ENCODE assay signal across 27 cellular contexts in genomic region chr4:140268441-140268840, GRCh38.
DNase-seq lines count a peak whose midpoint lies in the region; ATAC-seq, FAIRE-seq and TF ChIP-seq lines count a peak whose summit lies in the region.
"Had no signal": no experiment of that assay in that cellular context is flagged by ENCODE, and none has a peak within 500 bp of the region (broad histone marks: within the 10 kb centered on the region; RNA-seq: fewer than 3 reads in every experiment).

No MANE protein-coding gene starts in this region.

- no peak overlapping the region for H3K27ac ChIP-seq in A549
- H3K27ac ChIP-seq in PC-9 = peak overlapping the region; percentile 99
- H3K27ac ChIP-seq in neuronal stem cell (replicated peaks; ENCODE audit: low read length) = no peak overlapping the region
- H3K27ac ChIP-seq: BLaER1, HL-60, RWPE1 had no signal

- no peak overlapping the region for H3K18ac ChIP-seq in neuronal stem cell (ENCODE audit: low read length)

- no peak overlapping the region for H4K91ac ChIP-seq in neuronal stem cell (ENCODE audit: low read depth, low read length, poor library complexity)

- no peak overlapping the region for H3K4me3 ChIP-seq in A549
- peak overlapping the region; percentile 55; the same call in 1 of the 2 replicates for H3K4me3 ChIP-seq in PC-9
- no peak overlapping the region for H3K4me3 ChIP-seq in fibroblast of villous mesenchyme (ENCODE audit: low read depth, low read length)
- no peak overlapping the region for H3K4me3 ChIP-seq in neuronal stem cell (ENCODE audit: low read length in 2 of 2)
- H3K4me3 ChIP-seq: BLaER1 had no signal

- H2BK120ac ChIP-seq in neuronal stem cell (ENCODE audit: low read depth, low read length) = no peak overlapping the region

- no peak overlapping the region for H4K8ac ChIP-seq in neuronal stem cell (ENCODE audit: low read depth, low read length)

- CTCF ChIA-PET in A549 (lab: Yijun Ruan, JAX) (interaction anchor here (1.3 kb wide), 1 partner anchor 62 kb away, joined by 4 read pairs; no protein-coding TSS in a partner anchor), PC-9 (lab: Charles Lee) (interaction anchor here (0.8 to 1.2 kb wide), 2 partner anchors 40 to 611 kb away, joined by 3 read pairs; no protein-coding TSS in a partner anchor)

- H4K20me1 ChIP-seq in PC-9 (ENCODE audit: insufficient read depth) = no peaks in the 10 kb centered on the region
- H4K20me1 ChIP-seq: BLaER1 had no signal

- POLR2A ChIA-PET in A549 (lab: Yijun Ruan, JAX) = no interaction called here
- POLR2A ChIA-PET in PC-9 (lab: Charles Lee; ENCODE audit: unreplicated experiment) = interaction anchor here (0.6 kb wide), 1 partner anchor 173 kb away, joined by 4 read pairs; no protein-coding TSS in a partner anchor

- no peak for TF ChIP-seq POLR2A in A549 (IDR thresholded peaks at IDR 0.05; ENCODE audit: low read length)

- H3K14ac ChIP-seq in neuronal stem cell (ENCODE audit: low read length) = no peak overlapping the region

- ATAC-seq in A549 (no peak), GM18868 (IDR thresholded peaks at IDR 0.05; ENCODE audit: unreplicated experiment) (no peak), GM21381 (IDR thresholded peaks at IDR 0.05; ENCODE audit: unreplicated experiment) (no peak), HG02759 (IDR thresholded peaks at IDR 0.05; ENCODE audit: unreplicated experiment) (no peak), GM19035 (IDR thresholded peaks at IDR 0.05; ENCODE audit: unreplicated experiment) (no peak)
- ATAC-seq: Panc1 had no signal

- no peak overlapping the region for H2AFZ ChIP-seq in PC-9
- H2AFZ ChIP-seq in neuronal stem cell (ENCODE audit: low read length) = no peak overlapping the region

- no peaks in the 10 kb centered on the region for H3K4me1 ChIP-seq in A549
- H3K4me1 ChIP-seq in PC-9 (replicated peaks; ENCODE audit: insufficient read depth) = peaks cover 30% of the 10 kb centered on the region
- H3K4me1 ChIP-seq in neuronal stem cell (ENCODE audit: control insufficient read depth in 2 of 2, insufficient read depth in 1 of 2, low read depth in 1 of 2, low read length in 2 of 2) = peaks cover 0 to 2% of the 10 kb centered on the region in 2 donors

- no peak overlapping the region for H3K4me2 ChIP-seq in A549
- H3K4me2 ChIP-seq in PC-9 = peak overlapping the region; percentile 83
- H3K4me2 ChIP-seq in neuronal stem cell (ENCODE audit: insufficient read depth, low read length, poor library complexity, severe bottlenecking) = no peak overlapping the region
- H3K4me2 ChIP-seq: BLaER1 had no signal

- no peak for TF ChIP-seq EP300 in A549 (IDR thresholded peaks at IDR 0.05)

- H3K36me3 ChIP-seq in PC-9 (ENCODE audit: low read depth) (no peaks in the 10 kb centered on the region), neuronal stem cell (replicated peaks in 1 of 2; ENCODE audit: control insufficient read depth in 2 of 2, insufficient read depth in 2 of 2, low read length in 2 of 2) (no peaks in the 10 kb centered on the region)
- H3K36me3 ChIP-seq: BLaER1 had no signal

- H2BK15ac ChIP-seq in neuronal stem cell (ENCODE audit: low read length) = no peak overlapping the region

- no peak overlapping the region for H3K9ac ChIP-seq in neuronal stem cell (ENCODE audit: low read depth, low read length, poor library complexity)
- H3K9ac ChIP-seq: BLaER1 had no signal

- no peaks in the 10 kb centered on the region for H3K27me3 ChIP-seq in PC-9 (ENCODE audit: insufficient read depth, low read depth)
- no peaks in the 10 kb centered on the region for H3K27me3 ChIP-seq in neuronal stem cell (ENCODE audit: control insufficient read depth in 3 of 3, insufficient read depth in 3 of 3, low read depth in 1 of 3, low read length in 3 of 3)
- H3K27me3 ChIP-seq: BLaER1 had no signal

- BruUV-seq in PC-9 (replicated peaks; lab: Mats Ljungman, UMichigan) = TSS peak; percentile 62

- no peak overlapping the region for H3K4ac ChIP-seq in neuronal stem cell (ENCODE audit: low read length)

- no peaks in the 10 kb centered on the region for H3K9me2 ChIP-seq in PC-9 (ENCODE audit: insufficient read depth)

- H3K9me3 ChIP-seq in A549 (no peaks in the 10 kb centered on the region), PC-9 (ENCODE audit: insufficient read depth, low read depth) (no peaks in the 10 kb centered on the region), neuronal stem cell (replicated peaks in 1 of 2; ENCODE audit: control insufficient read depth in 2 of 2, insufficient read depth in 1 of 2, low read depth in 1 of 2, low read length in 2 of 2) (no peaks in the 10 kb centered on the region)
- H3K9me3 ChIP-seq: BLaER1 had no signal

- no peak overlapping the region for H3K23ac ChIP-seq in neuronal stem cell (ENCODE audit: low read depth, low read length, poor library complexity)

- no peaks in the 10 kb centered on the region for H3K79me1 ChIP-seq in neuronal stem cell (ENCODE audit: low read depth, low read length)

- WGBS in A549 (ENCODE audit: missing lambda C conversion rate) = 83% methylated on average over 2 of the region's 3 CpGs
- no CpG with 5 or more reads among the region's 3 CpGs for WGBS in neuronal stem cell (ENCODE audit: extremely low coverage in 2 of 2, insufficient read length in 2 of 2, insufficient replicate concordance in 1 of 2), 2 donors

- H3K79me2 ChIP-seq in PC-9 (ENCODE audit: low read depth) = no peaks in the 10 kb centered on the region

- H2AK5ac ChIP-seq in neuronal stem cell (ENCODE audit: low read depth, low read length) = peak overlapping the region; percentile 10

- no peak overlapping the region for H2BK5ac ChIP-seq in neuronal stem cell (ENCODE audit: low read length)

- DNase-seq in A549 (ENCODE audit: low read depth in 1 of 2, low spot score in 1 of 2) = no peak
- no peak for DNase-seq in PC-9
- DNase-seq in fibroblast of villous mesenchyme (ENCODE audit: low read depth) = peak; percentile 47
- DNase-seq in neuronal stem cell (ENCODE audit: low spot score) = no peak
- DNase-seq: CD4-positive, CD25-positive, alpha-beta regulatory T cell; HCEC 1CT; Karpas-422; NCI-H1092 treated with DMSO at 0.1 percent for 48 hours; NCI-H1436; NCI-H187; NCI-H2081 treated with DMSO at 0.1 percent for 48 hours; NCI-H2171; NCI-H226; NCI-H510A; NCI-H69; SHP77 had no signal

- intact Hi-C loops in PC-9 (cut with micrococcal nuclease; ENCODE audit: unreplicated experiment) = loop anchor here (5.0 kb wide), 1 partner anchor 221 kb away; no protein-coding TSS in a partner anchor

- TF ChIP-seq RAD21 in A549 (conservative IDR thresholded peaks at IDR 0.05 in 1 of 2, IDR thresholded peaks at IDR 0.05 in 1 of 2) = no peak

- H3F3A ChIP-seq in PC-9 (ENCODE audit: insufficient read depth, low read depth) = peaks cover 33% of the 10 kb centered on the region

- no peak for FAIRE-seq in A549 (lab: Jason Lieb, UNC)
- FAIRE-seq: D721Med, GM18507, H1 had no signal

- no peak overlapping the region for H2BK12ac ChIP-seq in neuronal stem cell (ENCODE audit: low read length)

- TF ChIP-seq CTCF in A549 (IDR thresholded peaks at IDR 0.05) = no peak
- no peak for TF ChIP-seq CTCF in PC-9 (conservative IDR thresholded peaks at IDR 0.05)
- TF ChIP-seq CTCF in fibroblast of villous mesenchyme (IDR thresholded peaks at IDR 0.05; ENCODE audit: insufficient read depth, low read depth, low read length) = no peak

TF ChIP-seq in A549, 52 proteins besides CTCF, POLR2A, EP300 and RAD21:
- peak; percentile 17 for TF ChIP-seq MAFK (IDR thresholded peaks at IDR 0.05; ENCODE audit: partially characterized antibody)
- no peak for TF ChIP-seq RARB (CRISPR knock-in tag; IDR thresholded peaks at IDR 0.05)
- no peak for TF ChIP-seq JUNB (IDR thresholded peaks at IDR 0.05)
- TF ChIP-seq CBX2 (IDR thresholded peaks at IDR 0.05; ENCODE audit: borderline replicate concordance, low read depth) = no peak
- TF ChIP-seq BCL3 (IDR thresholded peaks at IDR 0.05) = no peak
- TF ChIP-seq FOXS1 (CRISPR knock-in tag; IDR thresholded peaks at IDR 0.05) = no peak
- TF ChIP-seq EHF (CRISPR knock-in tag; IDR thresholded peaks at IDR 0.05) = no peak
TF ChIP-seq in A549: peak in this region for 1.
